In genomic region chr6:33698494-33698893, GRCh38 we compare ENCODE assay signal across 22 cellular contexts. TPM values are rescaled to one million over a fixed set of nuclear protein-coding genes. Genes with fewer than 3 reads are reported as not detected.
A peak's percentile ranks its signal among the peaks of the same experiment; 100 is the strongest.
DNase-seq lines count a peak whose midpoint lies in the region; ATAC-seq and TF ChIP-seq lines count a peak whose summit lies in the region.
"Had no signal": no experiment of that assay in that cellular context is flagged by ENCODE, and none has a peak within 500 bp of the region (broad histone marks: within the 10 kb centered on the region; RNA-seq: fewer than 3 reads in every experiment).

No MANE protein-coding gene starts in this region.

- H3K79me2 ChIP-seq in DOHH2 (ENCODE audit: control insufficient read depth, low read length), result peaks cover 3% of the 10 kb centered on the region; the same call in 1 of the 2 replicates

- DNase-seq in activated T-helper 1 cell treated with anti-CD3 and anti-CD28 coated beads, Interleukin-12 subunit alpha, Interleukin-12 subunit beta, Interleukin-2, Interleukin-4 antibody, amounts not matched to agents 30 ng/mL and 10 ng/mL and 1 ng/mL, durations not matched to agents 14 hours and 24 hours and 36 hours (ENCODE audit: low spot score), result no peak
- no peak for DNase-seq in naive thymus-derived CD8-positive, alpha-beta T cell
- no peak for DNase-seq in putamen (ENCODE audit: low spot score)
- no peak for DNase-seq in uterus
- DNase-seq in HAP-1 (ENCODE audit: low spot score in 2 of 2), result no peak
- DNase-seq: activated CD4-positive, alpha-beta T cell treated with anti-CD3 and anti-CD28 coated beads, Interleukin-2, amount 50 U/mL, for 48 hours; activated naive CD4-positive, alpha-beta T cell; cerebellar nuclear complex; COR-L47; HFFc6; Kasumi-1; NCI-H1048; NCI-H2029 treated with DMSO at 0.1 percent for 48 hours; NCI-H345; T-helper 1 cell; testis had no signal

- TF ChIP-seq POLR2A in uterus (IDR thresholded peaks at IDR 0.05), result no peak

- peak overlapping the region in 7 of 11 experiments; percentile 12 to 83 (median 79); a peak in 13 of 22 replicates for H3K9ac ChIP-seq in BLaER1 treated with 17β-estradiol and CSF1 and Interleukin-3, amounts not matched to agents 10 nM and 100 nM

- peaks cover 40% of the 10 kb centered on the region for H3F3A ChIP-seq in DOHH2 (ENCODE audit: control insufficient read depth, insufficient read depth)

- H4K20me1 ChIP-seq in BLaER1 treated with 17β-estradiol and CSF1 and Interleukin-3, amounts not matched to agents 10 nM and 100 nM, result peaks cover 0 to 69% (median 21%) of the 10 kb centered on the region in 11 experiments; a peak in 13 of 22 replicates
- H4K20me1 ChIP-seq in DOHH2 (ENCODE audit: control insufficient read depth, insufficient read depth, low read depth, low read length), result 0 out of 2 replicates have a peak, but pooled peaks cover 5% of the 10 kb centered on the region

- peak overlapping the region; percentile 47 to 99 (median 94); a peak in 20 of 22 replicates for H3K4me2 ChIP-seq in BLaER1 treated with 17β-estradiol and CSF1 and Interleukin-3, amounts not matched to agents 10 nM and 100 nM
- no peak overlapping the region for H3K4me2 ChIP-seq in DOHH2 (ENCODE audit: low read length)

- in situ Hi-C loops in HAP-1 (cut with MboI; ENCODE audit: low sequenced_read_pairs), result no loop called here

- H3K9me2 ChIP-seq in DOHH2 (replicated peaks; ENCODE audit: control insufficient read depth, low read length), result no peaks in the 10 kb centered on the region

- H3K36me3 ChIP-seq in BLaER1 treated with 17β-estradiol and CSF1 and Interleukin-3, amounts not matched to agents 10 nM and 100 nM, result peaks cover 0 to 29% (median 7%) of the 10 kb centered on the region in 11 experiments; a peak in 10 of 22 replicates
- H3K36me3 ChIP-seq in DOHH2 (ENCODE audit: control insufficient read depth, low read length) (peaks cover 82% of the 10 kb centered on the region), uterus (no peaks in the 10 kb centered on the region), HAP-1 (replicated peaks) (peaks cover 75% of the 10 kb centered on the region)
- H3K36me3 ChIP-seq: prostate gland had no signal

- peak overlapping the region in 7 of 11 experiments; percentile 6 to 93 (median 86); a peak in 11 of 22 replicates for H3K27ac ChIP-seq in BLaER1 treated with 17β-estradiol and CSF1 and Interleukin-3, amounts not matched to agents 10 nM and 100 nM
- H3K27ac ChIP-seq in DOHH2 (ENCODE audit: low read depth, low read length) (0 out of 2 replicates have a peak overlapping the region, but pooled peaks have one; percentile 7), uterus (no peak overlapping the region)
- H3K27ac ChIP-seq: gastroesophageal sphincter, testis had no signal

- H3K4me1 ChIP-seq in BLaER1 treated with 17β-estradiol and CSF1 and Interleukin-3, amounts not matched to agents 10 nM and 100 nM, result peaks cover 67 to 88% (median 76%) of the 10 kb centered on the region in 10 experiments
- peaks cover 62% of the 10 kb centered on the region for H3K4me1 ChIP-seq in DOHH2 (ENCODE audit: control insufficient read depth, low read length)
- H3K4me1 ChIP-seq in uterus, result peaks cover 0 to 17% of the 10 kb centered on the region in 2 donors
- H3K4me1 ChIP-seq in HAP-1, result no peaks in the 10 kb centered on the region

- peak overlapping the region; percentile 7 for H3K27ac Mint-ChIP-seq in activated T-helper 1 cell treated with anti-CD3 and anti-CD28 coated beads, Interleukin-12 subunit alpha, Interleukin-12 subunit beta, Interleukin-2, Interleukin-4 antibody, amounts not matched to agents 30 ng/mL and 10 ng/mL and 1 ng/mL, durations not matched to agents 14 hours and 24 hours and 36 hours
- H3K27ac Mint-ChIP-seq in naive thymus-derived CD8-positive, alpha-beta T cell, result peak overlapping the region in 9 of 10 donors; percentile 21 to 86 (median 48)
- H3K27ac Mint-ChIP-seq: HFFc6 had no signal

- H3K36me3 Mint-ChIP-seq in activated T-helper 1 cell treated with anti-CD3 and anti-CD28 coated beads, Interleukin-12 subunit alpha, Interleukin-12 subunit beta, Interleukin-2, Interleukin-4 antibody, amounts not matched to agents 30 ng/mL and 10 ng/mL and 1 ng/mL, durations not matched to agents 14 hours and 24 hours and 36 hours (ENCODE audit: low read depth), result peaks cover 31% of the 10 kb centered on the region
- peaks cover 0 to 6% (median 2%) of the 10 kb centered on the region in 3 donors for H3K36me3 Mint-ChIP-seq in naive thymus-derived CD8-positive, alpha-beta T cell

- TF ChIP-seq CTCF in DOHH2 (IDR thresholded peaks at IDR 0.05; ENCODE audit: low read depth, low read length, poor library complexity, severe bottlenecking) (no peak), uterus (IDR thresholded peaks at IDR 0.05) (no peak)

- peak overlapping the region in 3 of 10 experiments; percentile 23 to 42 (median 31); a peak in 5 of 20 replicates for H3K4me3 ChIP-seq in BLaER1 treated with 17β-estradiol and CSF1 and Interleukin-3, amounts not matched to agents 10 nM and 100 nM
- H3K4me3 ChIP-seq in DOHH2 (ENCODE audit: low read length), result no peak overlapping the region
- H3K4me3 ChIP-seq in uterus, result no peak overlapping the region
- no peak overlapping the region for H3K4me3 ChIP-seq in HAP-1
- H3K4me3 ChIP-seq: gastroesophageal sphincter, prostate gland, testis had no signal

- no peaks in the 10 kb centered on the region for H3K9me3 ChIP-seq in BLaER1 treated with 17β-estradiol and CSF1 and Interleukin-3, amounts not matched to agents 10 nM and 100 nM (replicated peaks in 1 of 11)
- H3K9me3 ChIP-seq in DOHH2 (ENCODE audit: control insufficient read depth, insufficient read depth, low read length) (no peaks in the 10 kb centered on the region), uterus (no peaks in the 10 kb centered on the region), HAP-1 (no peaks in the 10 kb centered on the region)
- H3K9me3 ChIP-seq: gastroesophageal sphincter, prostate gland, testis had no signal

- intact Hi-C loops in activated T-helper 1 cell treated with anti-CD3 and anti-CD28 coated beads, Interleukin-12 subunit alpha, Interleukin-12 subunit beta, Interleukin-2, Interleukin-4 antibody, amounts not matched to agents 30 ng/mL and 10 ng/mL and 1 ng/mL, durations not matched to agents 14 hours and 24 hours and 36 hours (cut with micrococcal nuclease), result loop anchor here (10.0 kb wide), 1 partner anchor 244 kb away; the partner anchor contains the start of gene ZBTB9
- intact Hi-C loops in uterus (cut with DNase I; ENCODE audit: low total_unique reads), result loop anchor here (10.0 kb wide), 1 partner anchor 114 kb away; the partner anchor contains the start of gene BAK1

- no peak overlapping the region for H3K4me3 Mint-ChIP-seq in activated T-helper 1 cell treated with anti-CD3 and anti-CD28 coated beads, Interleukin-12 subunit alpha, Interleukin-12 subunit beta, Interleukin-2, Interleukin-4 antibody, amounts not matched to agents 30 ng/mL and 10 ng/mL and 1 ng/mL, durations not matched to agents 14 hours and 24 hours and 36 hours
- H3K4me3 Mint-ChIP-seq in naive thymus-derived CD8-positive, alpha-beta T cell, result no peak overlapping the region
- H3K4me3 Mint-ChIP-seq: HFFc6 had no signal

- no peak for ATAC-seq in naive thymus-derived CD8-positive, alpha-beta T cell
- ATAC-seq: esophagus mucosa, gastroesophageal sphincter had no signal

- no peaks in the 10 kb centered on the region for H3K9me3 Mint-ChIP-seq in activated T-helper 1 cell treated with anti-CD3 and anti-CD28 coated beads, Interleukin-12 subunit alpha, Interleukin-12 subunit beta, Interleukin-2, Interleukin-4 antibody, amounts not matched to agents 30 ng/mL and 10 ng/mL and 1 ng/mL, durations not matched to agents 14 hours and 24 hours and 36 hours
- no peaks in the 10 kb centered on the region for H3K9me3 Mint-ChIP-seq in naive thymus-derived CD8-positive, alpha-beta T cell
- H3K9me3 Mint-ChIP-seq: HFFc6 had no signal

- POLR2A ChIA-PET in naive thymus-derived CD8-positive, alpha-beta T cell (lab: Charles Lee), result interaction anchor here (2.2 kb wide), 1 partner anchor 77 kb away, joined by 4 read pairs; the partner anchor contains the start of gene ITPR3

- H3K4me1 Mint-ChIP-seq in activated T-helper 1 cell treated with anti-CD3 and anti-CD28 coated beads, Interleukin-12 subunit alpha, Interleukin-12 subunit beta, Interleukin-2, Interleukin-4 antibody, amounts not matched to agents 30 ng/mL and 10 ng/mL and 1 ng/mL, durations not matched to agents 14 hours and 24 hours and 36 hours (ENCODE audit: low read depth), result peaks cover 48% of the 10 kb centered on the region
- peaks cover 22 to 62% (median 54%) of the 10 kb centered on the region in 4 donors for H3K4me1 Mint-ChIP-seq in naive thymus-derived CD8-positive, alpha-beta T cell

- H3K27me3 Mint-ChIP-seq in activated T-helper 1 cell treated with anti-CD3 and anti-CD28 coated beads, Interleukin-12 subunit alpha, Interleukin-12 subunit beta, Interleukin-2, Interleukin-4 antibody, amounts not matched to agents 30 ng/mL and 10 ng/mL and 1 ng/mL, durations not matched to agents 14 hours and 24 hours and 36 hours (ENCODE audit: insufficient read depth), result no peaks in the 10 kb centered on the region
- H3K27me3 Mint-ChIP-seq in naive thymus-derived CD8-positive, alpha-beta T cell, result no peaks in the 10 kb centered on the region

- no peaks in the 10 kb centered on the region for H3K27me3 ChIP-seq in BLaER1 treated with 17β-estradiol and CSF1 and Interleukin-3, amounts not matched to agents 10 nM and 100 nM
- H3K27me3 ChIP-seq in DOHH2 (ENCODE audit: control insufficient read depth, low read length) (no peaks in the 10 kb centered on the region), uterus (no peaks in the 10 kb centered on the region), HAP-1 (ENCODE audit: low read depth) (no peaks in the 10 kb centered on the region)
- H3K27me3 ChIP-seq: gastroesophageal sphincter, testis had no signal

RNA-seq across cellular contexts. Expression of gene UQCC2, which starts 13.0 kb away (rescaled TPM):
- 123 and 139 TPM in 2 replicates for total RNA-seq in activated T-helper 1 cell treated with anti-CD3 and anti-CD28 coated beads, Interleukin-12 subunit alpha, Interleukin-12 subunit beta, Interleukin-2, Interleukin-4 antibody, amounts not matched to agents 30 ng/mL and 10 ng/mL and 1 ng/mL, durations not matched to agents 14 hours and 24 hours and 36 hours
- total RNA-seq in naive thymus-derived CD8-positive, alpha-beta T cell, result 10 to 100 TPM; 23.3 to 24.7 TPM
- polyA plus RNA-seq in naive thymus-derived CD8-positive, alpha-beta T cell, result 10 to 100 TPM; 44.4 to 57.7 (median 56.2) TPM
- total RNA-seq in uterus, result 10 to 100 TPM in 3 of 4 donors, 1 to 10 TPM in 1; 10.0 to 63.2 (median 30.9) TPM

RNA-seq across cellular contexts. Expression of gene IP6K3, which starts 48.2 kb away (rescaled TPM):
- total RNA-seq in activated T-helper 1 cell treated with anti-CD3 and anti-CD28 coated beads, Interleukin-12 subunit alpha, Interleukin-12 subunit beta, Interleukin-2, Interleukin-4 antibody, amounts not matched to agents 30 ng/mL and 10 ng/mL and 1 ng/mL, durations not matched to agents 14 hours and 24 hours and 36 hours, result not detected in 2 replicates
- not detected for total RNA-seq in naive thymus-derived CD8-positive, alpha-beta T cell
- not detected for polyA plus RNA-seq in naive thymus-derived CD8-positive, alpha-beta T cell
- 1 to 10 TPM in 3 of 4 donors, not detected in 1; 1.9 to 6.1 (median 5.5) TPM for total RNA-seq in uterus
- total RNA-seq: Daoy had no signal

Comparison
In these comparisons a context has a peak if more than half of its experiments do, and no peak if none do; other contexts are left out.
1. H3K27ac ChIP-seq: peak in BLaER1 treated with 17β-estradiol and CSF1 and Interleukin-3, amounts not matched to agents 10 nM and 100 nM (7 of 11) and DOHH2 (single experiment); none in uterus (0 of 2).